Comparison of ENCODE assay signal across 14 cellular contexts in the genomic region with DNA sequence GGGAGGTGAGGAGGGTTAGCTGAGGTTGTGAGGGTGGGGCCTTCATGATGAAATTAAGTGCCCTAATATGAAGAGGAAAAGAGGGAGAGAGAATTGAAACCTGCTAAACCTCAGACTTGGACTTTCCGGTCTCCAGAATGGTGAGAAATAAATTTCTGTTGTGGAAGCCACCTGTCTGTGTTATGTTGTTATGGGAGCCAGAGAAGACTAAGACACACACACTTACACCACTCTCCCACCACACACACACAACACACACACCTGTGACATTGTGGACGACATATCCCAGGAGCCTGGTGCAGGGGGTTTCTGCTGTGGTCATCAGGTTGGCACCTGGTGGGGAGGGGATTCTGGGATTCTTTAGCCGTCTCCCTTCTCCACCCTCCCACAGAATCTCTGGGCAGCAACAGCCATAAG. TPM values are rescaled to one million over a fixed set of nuclear protein-coding genes. Genes with fewer than 3 reads are reported as not detected.
DNase-seq lines count a peak whose midpoint lies in the region; ATAC-seq, FAIRE-seq and TF ChIP-seq lines count a peak whose summit lies in the region.
"Had no signal": no experiment of that assay in that cellular context is flagged by ENCODE, and none has a peak within 500 bp of the region (broad histone marks: within the 10 kb centered on the region; RNA-seq: fewer than 3 reads in every experiment).

No MANE protein-coding gene starts in this region.

- H3K4me1 Mint-ChIP-seq in activated CD4-positive, alpha-beta T cell treated with anti-CD3 and anti-CD28 coated beads for 36 hours: peaks cover 3% of the 10 kb centered on the region
- no peaks in the 10 kb centered on the region for H3K4me1 Mint-ChIP-seq in type B pancreatic cell (ENCODE audit: unreplicated experiment)
- H3K4me1 Mint-ChIP-seq: endodermal cell had no signal

- CTCF ChIA-PET in activated CD4-positive, alpha-beta T cell treated with anti-CD3 and anti-CD28 coated beads for 36 hours (lab: Charles Lee): interaction anchor here (0.8 kb wide), 1 partner anchor 8 kb away, joined by 3 read pairs; no protein-coding TSS in a partner anchor

- peak; percentile 76 for FAIRE-seq in GM19239 (lab: Jason Lieb, UNC)
- FAIRE-seq: astrocyte had no signal

- POLR2A ChIA-PET in activated CD4-positive, alpha-beta T cell treated with anti-CD3 and anti-CD28 coated beads for 36 hours (lab: Charles Lee): no interaction called here

- H3K27me3 ChIP-seq in BLaER1 (no peaks in the 10 kb centered on the region), hepatocyte (peaks cover 11% of the 10 kb centered on the region)

- DNase-seq in GM19239 (ENCODE audit: insufficient read length, low spot score): no peak
- DNase-seq in activated CD4-positive, alpha-beta T cell treated with anti-CD3 and anti-CD28 coated beads for 36 hours: no peak
- no peak for DNase-seq in hepatocyte (ENCODE audit: low spot score)
- DNase-seq in type B pancreatic cell (ENCODE audit: extremely low spot score, unreplicated experiment): no peak
- no peak for DNase-seq in cerebellar cortex (ENCODE audit: low spot score)
- DNase-seq: endodermal cell, NCI-H1694 had no signal

- H4K20me1 ChIP-seq in BLaER1 (no peaks in the 10 kb centered on the region), hepatocyte (ENCODE audit: insufficient read depth, poor library complexity, severe bottlenecking) (no peaks in the 10 kb centered on the region)

- no peaks in the 10 kb centered on the region for H3K36me3 ChIP-seq in BLaER1
- no peaks in the 10 kb centered on the region for H3K36me3 ChIP-seq in hepatocyte (replicated peaks; ENCODE audit: insufficient read depth, low read depth)

- WGBS in hepatocyte (ENCODE audit: low lambda C conversion rate, missing lambda C conversion rate): 82% methylated on average over 3 of the region's 3 CpGs

- H3K27me3 Mint-ChIP-seq in activated CD4-positive, alpha-beta T cell treated with anti-CD3 and anti-CD28 coated beads for 36 hours: peaks cover 23% of the 10 kb centered on the region
- H3K27me3 Mint-ChIP-seq in type B pancreatic cell: peaks cover 40% of the 10 kb centered on the region

- no peak overlapping the region for H3K9ac ChIP-seq in BLaER1

- peak overlapping the region; percentile 70 for H3K27ac ChIP-seq in BLaER1
- no peak overlapping the region for H3K27ac ChIP-seq in hepatocyte

- H3K79me2 ChIP-seq in hepatocyte: no peaks in the 10 kb centered on the region

- H2AFZ ChIP-seq in hepatocyte: no peak overlapping the region

- H3K4me2 ChIP-seq in BLaER1: peak overlapping the region; percentile 71
- H3K4me2 ChIP-seq in hepatocyte: no peak overlapping the region

- no peaks in the 10 kb centered on the region for H3K36me3 Mint-ChIP-seq in activated CD4-positive, alpha-beta T cell treated with anti-CD3 and anti-CD28 coated beads for 36 hours (ENCODE audit: low read depth)
- H3K36me3 Mint-ChIP-seq in type B pancreatic cell: no peaks in the 10 kb centered on the region

- intact Hi-C loops in activated CD4-positive, alpha-beta T cell treated with anti-CD3 and anti-CD28 coated beads for 36 hours (cut with DNase I, micrococcal nuclease): no loop called here

- TF ChIP-seq CTCF in hepatocyte (IDR thresholded peaks at IDR 0.05; ENCODE audit: poor library complexity) (no peak), type B pancreatic cell (conservative IDR thresholded peaks at IDR 0.05) (no peak)

- H3K4me3 Mint-ChIP-seq in activated CD4-positive, alpha-beta T cell treated with anti-CD3 and anti-CD28 coated beads for 36 hours: no peak overlapping the region
- H3K4me3 Mint-ChIP-seq in type B pancreatic cell: no peak overlapping the region
- H3K4me3 Mint-ChIP-seq: endodermal cell; T-helper 1 cell treated with Interleukin-12 subunit alpha and Interleukin-12 subunit beta and Interleukin-4 antibody, amounts not matched to agents 30 μg/mL and 1 μg/mL, for 36 hours had no signal

- H3K9me3 ChIP-seq in BLaER1 (no peaks in the 10 kb centered on the region), hepatocyte (ENCODE audit: low read depth) (no peaks in the 10 kb centered on the region)

- H3K4me3 ChIP-seq in BLaER1: no peak overlapping the region
- no peak overlapping the region for H3K4me3 ChIP-seq in hepatocyte

- H3K9me2 ChIP-seq in hepatocyte (replicated peaks; ENCODE audit: insufficient read depth): no peaks in the 10 kb centered on the region

- H3K9me3 Mint-ChIP-seq in activated CD4-positive, alpha-beta T cell treated with anti-CD3 and anti-CD28 coated beads for 36 hours (ENCODE audit: low read depth): peaks cover 10% of the 10 kb centered on the region
- H3K9me3 Mint-ChIP-seq in type B pancreatic cell: no peaks in the 10 kb centered on the region

- no peak overlapping the region for H3K27ac Mint-ChIP-seq in activated CD4-positive, alpha-beta T cell treated with anti-CD3 and anti-CD28 coated beads for 36 hours
- H3K27ac Mint-ChIP-seq in type B pancreatic cell: no peak overlapping the region
- H3K27ac Mint-ChIP-seq: endodermal cell; T-helper 1 cell treated with Interleukin-12 subunit alpha and Interleukin-12 subunit beta and Interleukin-4 antibody, amounts not matched to agents 30 μg/mL and 1 μg/mL, for 36 hours had no signal

- ATAC-seq in HG02798 (IDR thresholded peaks at IDR 0.05; ENCODE audit: poor library complexity, unreplicated experiment) (peak; percentile 15), HG03521 (IDR thresholded peaks at IDR 0.05; ENCODE audit: unreplicated experiment) (peak; percentile 29)
- no peak for ATAC-seq in activated CD4-positive, alpha-beta T cell treated with anti-CD3 and anti-CD28 coated beads for 36 hours

- peaks cover 37% of the 10 kb centered on the region for H3K4me1 ChIP-seq in BLaER1
- H3K4me1 ChIP-seq in hepatocyte (ENCODE audit: insufficient read depth): no peaks in the 10 kb centered on the region

RNA-seq across cellular contexts. Expression of a gene that starts 14.0 kb away (rescaled TPM):
- total RNA-seq in activated CD4-positive, alpha-beta T cell treated with anti-CD3 and anti-CD28 coated beads for 36 hours: not detected
- total RNA-seq in hepatocyte: not detected in 2 replicates
- 0.28 and 0.33 TPM in 2 replicates for polyA plus RNA-seq in hepatocyte
- 0.46 TPM in 1 of 2 replicates, not detected in the other for total RNA-seq in type B pancreatic cell (ENCODE audit: low replicate concordance)
- total RNA-seq: astrocyte, Daoy, endodermal cell, ureter had no signal

RNA-seq across cellular contexts. Expression of a gene that starts 24.0 kb away (rescaled TPM):
- total RNA-seq in activated CD4-positive, alpha-beta T cell treated with anti-CD3 and anti-CD28 coated beads for 36 hours: not detected
- total RNA-seq in hepatocyte (not detected in 2 replicates), type B pancreatic cell (ENCODE audit: low replicate concordance) (0.43 TPM in 1 of 2 replicates, not detected in the other)
- not detected in 2 replicates for polyA plus RNA-seq in hepatocyte
- total RNA-seq: astrocyte, ureter had no signal

RNA-seq across cellular contexts. Expression of a gene that starts 42.5 kb away (rescaled TPM):
- total RNA-seq in activated CD4-positive, alpha-beta T cell treated with anti-CD3 and anti-CD28 coated beads for 36 hours: not detected
- total RNA-seq in hepatocyte (not detected in 2 replicates), type B pancreatic cell (ENCODE audit: low replicate concordance) (not detected in 2 replicates)
- 0.60 TPM in 1 of 2 replicates, not detected in the other for polyA plus RNA-seq in hepatocyte
- total RNA-seq: astrocyte, Daoy, endodermal cell, ureter had no signal

RNA-seq across cellular contexts. Expression of a gene that starts 55.6 kb away (rescaled TPM):
- not detected for total RNA-seq in activated CD4-positive, alpha-beta T cell treated with anti-CD3 and anti-CD28 coated beads for 36 hours
- total RNA-seq in hepatocyte (not detected in 2 replicates), type B pancreatic cell (ENCODE audit: low replicate concordance) (not detected in 2 replicates)
- polyA plus RNA-seq in hepatocyte: 0.24 TPM in 1 of 2 replicates, not detected in the other
- total RNA-seq: astrocyte, Daoy, endodermal cell, ureter had no signal
